ENCODE assay signal across 9 cellular contexts in the genomic region with DNA sequence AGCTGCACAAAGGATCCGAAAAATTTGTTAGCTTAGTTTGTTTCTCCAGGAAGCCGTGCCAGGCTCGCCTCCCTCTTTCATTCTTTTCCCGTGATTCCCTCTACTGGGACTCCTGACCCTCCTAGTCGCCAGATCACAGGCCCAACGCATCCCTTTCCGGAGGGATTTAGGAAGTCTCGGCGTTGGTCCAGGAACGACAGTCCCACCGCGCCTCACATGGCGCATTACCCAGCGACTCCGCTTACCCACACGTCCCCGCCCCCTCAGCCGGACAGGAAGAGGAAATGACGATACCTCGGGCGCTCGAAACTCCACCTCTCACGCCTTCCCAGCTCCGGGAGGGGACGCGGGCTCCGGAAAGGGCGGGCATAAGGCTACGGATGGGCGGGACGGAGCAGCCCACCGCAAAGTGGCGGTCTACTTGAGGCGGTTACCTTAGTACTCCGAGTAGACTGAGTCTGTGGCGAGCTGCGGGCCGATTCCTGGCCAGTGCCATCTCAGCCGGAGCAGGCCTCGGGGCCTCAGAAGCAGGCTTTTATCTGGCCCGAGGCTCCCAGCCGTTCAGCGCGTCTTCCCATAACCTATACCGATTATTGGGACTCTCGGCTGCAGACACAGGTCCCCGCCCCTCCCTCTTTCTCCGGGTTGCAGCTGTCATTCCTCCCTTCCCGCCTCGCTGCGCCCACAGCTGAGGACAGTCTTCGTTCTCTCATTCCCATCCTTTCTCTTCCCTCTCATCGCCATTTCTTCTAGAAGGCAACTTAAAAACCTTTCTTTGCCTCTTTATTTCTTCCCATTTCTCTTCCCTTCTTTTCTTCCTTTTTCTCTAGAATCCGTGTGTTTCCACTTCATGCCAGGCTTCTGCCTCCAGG. TPM values are rescaled to one million over a fixed set of nuclear protein-coding genes. Genes with fewer than 3 reads are reported as not detected.
DNase-seq lines count a peak whose midpoint lies in the region; ATAC-seq, FAIRE-seq and TF ChIP-seq lines count a peak whose summit lies in the region.
"Had no signal": no experiment of that assay in that cellular context is flagged by ENCODE, and none has a peak within 500 bp of the region (broad histone marks: within the 10 kb centered on the region; RNA-seq: fewer than 3 reads in every experiment).

A gene with protein sequence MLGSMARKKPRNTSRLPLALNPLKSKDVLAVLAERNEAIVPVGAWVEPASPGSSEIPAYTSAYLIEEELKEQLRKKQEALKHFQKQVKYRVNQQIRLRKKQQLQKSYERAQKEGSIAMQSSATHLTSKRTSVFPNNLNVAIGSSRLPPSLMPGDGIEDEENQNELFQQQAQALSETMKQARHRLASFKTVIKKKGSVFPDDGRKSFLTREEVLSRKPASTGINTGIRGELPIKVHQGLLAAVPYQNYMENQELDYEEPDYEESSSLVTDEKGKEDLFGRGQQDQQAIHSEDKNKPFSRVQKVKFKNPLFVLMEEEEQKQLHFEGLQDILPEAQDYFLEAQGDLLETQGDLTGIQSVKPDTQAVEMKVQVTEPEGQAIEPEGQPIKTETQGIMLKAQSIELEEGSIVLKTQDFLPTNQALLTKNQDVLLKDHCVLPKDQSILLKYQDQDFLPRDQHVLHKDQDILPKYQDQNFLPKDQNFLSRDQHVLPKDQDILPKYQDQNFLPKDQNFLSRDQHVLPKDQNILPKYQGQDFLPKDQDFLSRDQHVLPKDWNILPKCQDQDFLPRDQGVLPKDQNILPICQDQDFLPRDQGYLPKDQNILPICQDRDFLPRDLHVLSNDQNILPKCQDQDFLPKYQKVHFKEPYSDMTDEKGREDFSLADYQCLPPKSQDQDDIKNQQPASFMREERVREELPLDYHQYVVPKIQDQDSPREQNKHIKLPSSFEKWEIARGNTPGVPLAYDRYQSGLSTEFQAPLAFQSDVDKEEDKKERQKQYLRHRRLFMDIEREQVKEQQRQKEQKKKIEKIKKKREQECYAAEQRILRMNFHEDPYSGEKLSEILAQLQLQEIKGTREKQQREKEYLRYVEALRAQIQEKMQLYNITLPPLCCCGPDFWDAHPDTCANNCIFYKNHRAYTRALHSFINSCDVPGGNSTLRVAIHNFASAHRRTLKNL (plus strand): TSS at position 450 of the 872 bp plus-strand sequence. CDS start 531 bp downstream, outside the sequence.

- peaks cover 3% of the 10 kb centered on the region for H3K9me3 Mint-ChIP-seq in activated B cell treated with CpG ODN at 0.5 μM for 24 hours

- FAIRE-seq in islet of Langerhans (lab: Jason Lieb, UNC) = peak; percentile 90

- POLR2A ChIA-PET in activated B cell treated with CpG ODN at 0.5 μM for 24 hours (lab: Charles Lee) = interaction anchor here (0.6 to 2.8 kb wide), 18 partner anchors 9 to 949 kb away, joined by 3 to 21 read pairs (median 4); partner anchors contain the start of genes HYLS1, MSANTD2, PUS3 and SLC37A2

- peak; percentile 99 for ATAC-seq in GM18909 (IDR thresholded peaks at IDR 0.05; ENCODE audit: poor library complexity, unreplicated experiment)
- ATAC-seq in HG03159 (IDR thresholded peaks at IDR 0.05; ENCODE audit: unreplicated experiment) = peak; percentile 100
- ATAC-seq in activated B cell treated with CpG ODN at 0.5 μM for 24 hours (ENCODE audit: low read depth) = peak; percentile 100

- no peak within 1 kb of the TSS for H3K27ac Mint-ChIP-seq in activated B cell treated with CpG ODN at 0.5 μM for 24 hours
- H3K27ac Mint-ChIP-seq: IgD-negative memory B cell had no signal

- no peaks in the 10 kb centered on the region for H3K4me1 Mint-ChIP-seq in activated B cell treated with CpG ODN at 0.5 μM for 24 hours
- H3K4me1 Mint-ChIP-seq: IgD-negative memory B cell had no signal

- intact Hi-C loops in activated B cell treated with CpG ODN at 0.5 μM for 24 hours (cut with micrococcal nuclease) = loop anchor here (1.0 to 10.0 kb wide), 14 partner anchors 78 to 1331 kb away; partner anchors contain the start of genes CDON, ESAM, FAM118B and HYLS1

- peaks cover 4% of the 10 kb centered on the region for H3K27me3 Mint-ChIP-seq in activated B cell treated with CpG ODN at 0.5 μM for 24 hours
- H3K27me3 Mint-ChIP-seq: IgD-negative memory B cell had no signal

- CTCF ChIA-PET in activated B cell treated with CpG ODN at 0.5 μM for 24 hours (lab: Charles Lee) = interaction anchor here (0.8 to 1.9 kb wide), 4 partner anchors 10 to 188 kb away, joined by 3 to 9 read pairs (median 6); no protein-coding TSS in a partner anchor

- no peaks in the 10 kb centered on the region for H3K36me3 Mint-ChIP-seq in activated B cell treated with CpG ODN at 0.5 μM for 24 hours (ENCODE audit: low read depth)
- H3K36me3 Mint-ChIP-seq: IgD-negative memory B cell had no signal

- no peak within 1 kb of the TSS for H3K4me3 Mint-ChIP-seq in activated B cell treated with CpG ODN at 0.5 μM for 24 hours
- H3K4me3 Mint-ChIP-seq: IgD-negative memory B cell had no signal

- DNase-seq in AG08395 (ENCODE audit: low spot score) = peak; percentile 97
- DNase-seq in NCI-H2227 treated with DMSO at 0.1 percent for 48 hours (lab: John Stamatoyannopoulos, UW) = peak; percentile 84
- peak; percentile 88 for DNase-seq in activated B cell treated with CpG ODN at 0.5 μM for 24 hours
- peak; percentile 99 for DNase-seq in cerebellar cortex (ENCODE audit: low spot score)
- DNase-seq in stimulated activated CD4-positive, alpha-beta T cell treated with anti-CD3 and anti-CD28 coated beads, Interleukin-12 subunit alpha, Interleukin-12 subunit beta, amount 100 ng/mL, for 4 hours = peak; percentile 94

- no peak for TF ChIP-seq CTCF in activated B cell treated with CpG ODN at 0.5 μM for 24 hours (IDR thresholded peaks at IDR 0.05)

RNA-seq across cellular contexts. Expression of the gene that starts here (rescaled TPM):
- 0.51 and 0.71 TPM in 2 replicates for total RNA-seq in activated B cell treated with CpG ODN at 0.5 μM for 24 hours

Comparison
In these comparisons a context has a peak if more than half of its experiments do, and no peak if none do; other contexts are left out.
1. Peak in every context shown above with its lines: DNase-seq and ATAC-seq.
2. Peak in DNase-seq and ATAC-seq in activated B cell treated with CpG ODN at 0.5 μM for 24 hours; RNA of the gene not detected or under 1 TPM.